Comparison of ENCODE assay signal across 1 cellular context in the genomic region with DNA sequence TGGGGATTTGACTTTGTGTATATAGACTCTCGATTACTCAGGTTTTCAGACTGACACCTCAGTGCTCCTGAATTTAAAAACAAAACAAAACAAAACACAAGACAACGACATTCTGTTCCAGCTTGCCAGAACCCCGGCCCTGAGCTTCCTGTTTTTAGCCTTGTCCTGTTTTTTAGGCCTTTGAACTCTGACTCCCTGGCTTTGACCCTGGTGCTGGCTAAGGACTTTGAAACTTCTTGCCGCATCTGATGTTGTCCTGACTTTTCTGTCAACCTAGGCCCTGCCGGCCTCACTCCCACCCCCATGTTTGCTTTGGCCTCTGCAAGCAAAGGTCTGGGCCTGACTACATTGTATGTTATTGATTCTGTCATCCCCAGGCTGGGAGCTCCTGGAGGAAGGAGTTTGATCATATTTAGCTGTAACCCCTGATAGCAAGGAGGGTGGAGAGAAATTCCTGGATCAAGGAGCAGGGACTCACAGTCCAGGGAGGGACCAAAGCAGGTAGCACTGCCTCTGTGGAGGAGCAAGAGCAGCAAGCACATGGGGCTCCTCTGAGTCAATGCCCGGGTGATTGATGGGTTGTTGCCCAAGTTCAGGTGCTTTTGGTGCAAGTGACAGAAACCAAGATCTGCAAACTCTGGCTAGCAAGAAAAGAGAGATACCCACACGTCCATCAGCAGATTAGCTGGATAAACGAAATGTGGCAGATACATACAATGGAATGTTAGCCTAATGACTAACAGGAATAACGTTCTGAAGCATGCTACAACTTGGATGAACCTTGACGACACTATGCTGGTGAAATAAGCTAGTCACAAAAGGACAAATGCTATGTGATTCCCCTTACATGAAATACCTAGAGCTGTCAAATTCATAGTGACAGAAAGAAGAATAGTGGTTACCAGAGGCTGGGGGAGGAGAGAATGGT.
TF ChIP-seq lines count a peak whose summit lies in the region.

No MANE protein-coding gene starts in this region.

TF ChIP-seq in HepG2, 621 proteins besides CTCF, POLR2A, EP300 and RAD21 (continued from another document and continues in another):
- TF ChIP-seq, protein P1, sequence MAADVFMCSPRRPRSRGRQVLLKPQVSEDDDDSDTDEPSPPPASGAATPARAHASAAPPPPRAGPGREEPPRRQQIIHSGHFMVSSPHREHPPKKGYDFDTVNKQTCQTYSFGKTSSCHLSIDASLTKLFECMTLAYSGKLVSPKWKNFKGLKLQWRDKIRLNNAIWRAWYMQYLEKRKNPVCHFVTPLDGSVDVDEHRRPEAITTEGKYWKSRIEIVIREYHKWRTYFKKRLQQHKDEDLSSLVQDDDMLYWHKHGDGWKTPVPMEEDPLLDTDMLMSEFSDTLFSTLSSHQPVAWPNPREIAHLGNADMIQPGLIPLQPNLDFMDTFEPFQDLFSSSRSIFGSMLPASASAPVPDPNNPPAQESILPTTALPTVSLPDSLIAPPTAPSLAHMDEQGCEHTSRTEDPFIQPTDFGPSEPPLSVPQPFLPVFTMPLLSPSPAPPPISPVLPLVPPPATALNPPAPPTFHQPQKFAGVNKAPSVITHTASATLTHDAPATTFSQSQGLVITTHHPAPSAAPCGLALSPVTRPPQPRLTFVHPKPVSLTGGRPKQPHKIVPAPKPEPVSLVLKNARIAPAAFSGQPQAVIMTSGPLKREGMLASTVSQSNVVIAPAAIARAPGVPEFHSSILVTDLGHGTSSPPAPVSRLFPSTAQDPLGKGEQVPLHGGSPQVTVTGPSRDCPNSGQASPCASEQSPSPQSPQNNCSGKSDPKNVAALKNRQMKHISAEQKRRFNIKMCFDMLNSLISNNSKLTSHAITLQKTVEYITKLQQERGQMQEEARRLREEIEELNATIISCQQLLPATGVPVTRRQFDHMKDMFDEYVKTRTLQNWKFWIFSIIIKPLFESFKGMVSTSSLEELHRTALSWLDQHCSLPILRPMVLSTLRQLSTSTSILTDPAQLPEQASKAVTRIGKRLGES (CRISPR knock-in tag; IDR thresholded peaks at IDR 0.05; ENCODE audit: borderline replicate concordance): no peak
- TF ChIP-seq ZSCAN5A (CRISPR knock-in tag; IDR thresholded peaks at IDR 0.05; ENCODE audit: borderline replicate concordance) (peak; percentile 82; the same call in 1 of the 2 replicates), NFE2L2 (IDR thresholded peaks at IDR 0.05; ENCODE audit: low read length) (no peak), ZNF20 (CRISPR knock-in tag; IDR thresholded peaks at IDR 0.05) (no peak), ZMAT3 (CRISPR knock-in tag; conservative IDR thresholded peaks at IDR 0.05) (peak; percentile 80; the same call in 1 of the 2 replicates), CBFB (CRISPR knock-in tag; IDR thresholded peaks at IDR 0.05) (peak; percentile 92), TOE1 (CRISPR knock-in tag; IDR thresholded peaks at IDR 0.05) (no peak; the same call in 1 of the 2 replicates), ZNF292 (CRISPR knock-in tag; IDR thresholded peaks at IDR 0.05; ENCODE audit: borderline replicate concordance, low read depth) (peak; percentile 87; the same call in 1 of the 2 replicates), ZNF333 (CRISPR knock-in tag; IDR thresholded peaks at IDR 0.05; ENCODE audit: borderline replicate concordance) (0 out of 2 replicates have a peak, but pooled peaks have one; percentile 86), TEAD3 (CRISPR knock-in tag; optimal IDR thresholded peaks at IDR 0.05; ENCODE audit: borderline replicate concordance) (peak; percentile 81), NFATC3 (CRISPR knock-in tag; IDR thresholded peaks at IDR 0.05) (no peak), JARID2 (CRISPR knock-in tag; IDR thresholded peaks at IDR 0.05; ENCODE audit: insufficient replicate concordance) (no peak), ZNF788 (CRISPR knock-in tag; IDR thresholded peaks at IDR 0.05; ENCODE audit: borderline replicate concordance) (peak; percentile 90; the same call in 1 of the 2 replicates), ZNF562 (CRISPR knock-in tag; IDR thresholded peaks at IDR 0.05; ENCODE audit: borderline replicate concordance) (no peak), GRHL1 (CRISPR knock-in tag; conservative IDR thresholded peaks at IDR 0.05) (no peak), ZNF275 (CRISPR knock-in tag; IDR thresholded peaks at IDR 0.05; ENCODE audit: borderline replicate concordance) (no peak), ZNF775 (CRISPR knock-in tag; IDR thresholded peaks at IDR 0.05; ENCODE audit: borderline replicate concordance) (no peak), ZNF660 (CRISPR knock-in tag; IDR thresholded peaks at IDR 0.05; ENCODE audit: borderline replicate concordance, low read depth) (no peak), ZNF720 (CRISPR knock-in tag; IDR thresholded peaks at IDR 0.05) (no peak), REL (CRISPR knock-in tag; conservative IDR thresholded peaks at IDR 0.05) (no peak), IRF2 (CRISPR knock-in tag; IDR thresholded peaks at IDR 0.05) (peak; percentile 94), ASH2L (IDR thresholded peaks at IDR 0.05; ENCODE audit: insufficient read length, low read depth, low read length) (peak; percentile 99), FOXA1 (IDR thresholded peaks at IDR 0.05) (peak; percentile 84), FOXA1 (CRISPR knock-in tag; IDR thresholded peaks at IDR 0.05) (peak; percentile 99), ZNF619 (CRISPR knock-in tag; IDR thresholded peaks at IDR 0.05) (no peak), JUN (CRISPR knock-in tag; IDR thresholded peaks at IDR 0.05) (peak; percentile 31; the same call in 1 of the 2 replicates), ZNF496 (CRISPR knock-in tag; IDR thresholded peaks at IDR 0.05; ENCODE audit: insufficient replicate concordance) (no peak), ETV6 (CRISPR knock-in tag; conservative IDR thresholded peaks at IDR 0.05) (0 out of 2 replicates have a peak, but pooled peaks have one; percentile 30), REST (IDR thresholded peaks at IDR 0.05; ENCODE audit: borderline replicate concordance in 1 of 2, low read depth in 1 of 2, low read length in 2 of 2) (peak in 1 of 2 experiments; percentile 84; a peak in 2 of 4 replicates), MLX (CRISPR knock-in tag; IDR thresholded peaks at IDR 0.05) (peak; percentile 89), RARA (CRISPR knock-in tag; IDR thresholded peaks at IDR 0.05) (peak; percentile 99), ZNF850 (CRISPR knock-in tag; conservative IDR thresholded peaks at IDR 0.05) (no peak), SAP130 (CRISPR knock-in tag; IDR thresholded peaks at IDR 0.05; ENCODE audit: low read depth) (peak; percentile 76), ZNF263 (CRISPR knock-in tag; IDR thresholded peaks at IDR 0.05) (peak; percentile 87), THAP7 (CRISPR knock-in tag; IDR thresholded peaks at IDR 0.05) (no peak), TEAD2 (CRISPR knock-in tag; IDR thresholded peaks at IDR 0.05) (no peak), NFRKB (IDR thresholded peaks at IDR 0.05) (no peak), MZF1 (CRISPR knock-in tag; IDR thresholded peaks at IDR 0.05; ENCODE audit: borderline replicate concordance) (no peak), ZNF674 (CRISPR knock-in tag; IDR thresholded peaks at IDR 0.05; ENCODE audit: low read depth) (no peak), HMGA1 (CRISPR knock-in tag; conservative IDR thresholded peaks at IDR 0.05) (no peak), IRX3 (CRISPR knock-in tag; IDR thresholded peaks at IDR 0.05; ENCODE audit: borderline replicate concordance, low read depth) (no peak), PHB2 (IDR thresholded peaks at IDR 0.05; ENCODE audit: partially characterized antibody) (no peak), KLF6 (CRISPR knock-in tag; IDR thresholded peaks at IDR 0.05) (0 out of 2 replicates have a peak, but pooled peaks have one; percentile 38)
- TF ChIP-seq, protein P2, sequence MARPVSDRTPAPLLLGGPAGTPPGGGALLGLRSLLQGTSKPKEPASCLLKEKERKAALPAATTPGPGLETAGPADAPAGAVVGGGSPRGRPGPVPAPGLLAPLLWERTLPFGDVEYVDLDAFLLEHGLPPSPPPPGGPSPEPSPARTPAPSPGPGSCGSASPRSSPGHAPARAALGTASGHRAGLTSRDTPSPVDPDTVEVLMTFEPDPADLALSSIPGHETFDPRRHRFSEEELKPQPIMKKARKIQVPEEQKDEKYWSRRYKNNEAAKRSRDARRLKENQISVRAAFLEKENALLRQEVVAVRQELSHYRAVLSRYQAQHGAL (CRISPR knock-in tag; IDR thresholded peaks at IDR 0.05; ENCODE audit: not compliant biosample characterization): no peak
